In genomic region chr1:35452086-35452485, GRCh38 we compare ENCODE assay signal across 11 cellular contexts.
DNase-seq lines count a peak whose midpoint lies in the region; ATAC-seq and TF ChIP-seq lines count a peak whose summit lies in the region.
"Had no signal": no experiment of that assay in that cellular context is flagged by ENCODE, and none has a peak within 500 bp of the region (broad histone marks: within the 10 kb centered on the region; RNA-seq: fewer than 3 reads in every experiment).

No MANE protein-coding gene starts in this region.

- no peaks in the 10 kb centered on the region for H3K4me1 Mint-ChIP-seq in WTC11

- H3K4me1 ChIP-seq in heart right ventricle (peaks cover 3 to 82% (median 40%) of the 10 kb centered on the region in 9 donors), suprapubic skin (peaks cover 46% of the 10 kb centered on the region)

- no peak overlapping the region for H3K4me3 Mint-ChIP-seq in WTC11
- H3K4me3 Mint-ChIP-seq: activated naive CD8-positive, alpha-beta T cell treated with anti-CD3 and anti-CD28 coated beads, Interleukin-2, amount 10 ng/mL, durations not matched to agents 7 days and 5 days; CD4-positive, CD25-positive, alpha-beta regulatory T cell had no signal

- TF ChIP-seq POLR2A in suprapubic skin (IDR thresholded peaks at IDR 0.05), result no peak

- peak; percentile 38; the same call in 1 of the 2 replicates for ATAC-seq in WTC11
- ATAC-seq in heart right ventricle, result peak; percentile 65 to 82 (median 74)
- no peak for ATAC-seq in HG02973 (IDR thresholded peaks at IDR 0.05; ENCODE audit: unreplicated experiment)
- no peak for ATAC-seq in HG03108 (IDR thresholded peaks at IDR 0.05; ENCODE audit: unreplicated experiment)
- ATAC-seq in HG03378 (IDR thresholded peaks at IDR 0.05; ENCODE audit: unreplicated experiment), result no peak

- intact Hi-C loops in heart right ventricle (cut with DNase I), result loop anchor here in 9 of 10 donors (2.0 to 10.0 kb wide), 11 partner anchors 85 to 325 kb away; partner anchors contain the start of gene C1orf216 (in 3 of the 9)

- no peak for TF ChIP-seq EP300 in suprapubic skin (IDR thresholded peaks at IDR 0.05)

- CTCF ChIA-PET in WTC11 (lab: Charles Lee), result interaction anchor here (0.5 to 5.5 kb wide), 15 partner anchors 10 to 293 kb away, joined by 3 to 86 read pairs (median 4); no protein-coding TSS in a partner anchor

- H3K27ac ChIP-seq in heart right ventricle (peak overlapping the region in 8 of 10 donors; percentile 22 to 76 (median 50)), suprapubic skin (peak overlapping the region; percentile 36)

- no peaks in the 10 kb centered on the region for H3K9me3 ChIP-seq in heart right ventricle
- no peaks in the 10 kb centered on the region for H3K9me3 ChIP-seq in suprapubic skin

- H3K36me3 Mint-ChIP-seq in WTC11, result peaks cover 57% of the 10 kb centered on the region

- H3K36me3 ChIP-seq in heart right ventricle, result peaks cover 0 to 90% (median 43%) of the 10 kb centered on the region in 9 donors
- H3K36me3 ChIP-seq in suprapubic skin, result peaks cover 40% of the 10 kb centered on the region

- WGBS in heart right ventricle, 2 donors, result 13 to 18% methylated on average over 1 of the region's 1 CpG
- WGBS in suprapubic skin, result 17% methylated on average over 1 of the region's 1 CpG

- H3K27me3 Mint-ChIP-seq in WTC11 (ENCODE audit: low read depth), result no peaks in the 10 kb centered on the region
- H3K27me3 Mint-ChIP-seq: activated naive CD8-positive, alpha-beta T cell treated with anti-CD3 and anti-CD28 coated beads, Interleukin-2, amount 10 ng/mL, durations not matched to agents 7 days and 5 days; CD4-positive, CD25-positive, alpha-beta regulatory T cell had no signal

- POLR2A ChIA-PET in WTC11 (lab: Charles Lee), result interaction anchor here (1.5 kb wide), 1 partner anchor 318 kb away, joined by 3 read pairs; the partner anchor contains the start of gene CLSPN

- TF ChIP-seq CTCF in WTC11 (IDR thresholded peaks at IDR 0.05) (no peak), heart right ventricle (IDR thresholded peaks at IDR 0.05) (peak in 5 of 9 donors; percentile 10 to 29 (median 26)), suprapubic skin (IDR thresholded peaks at IDR 0.05) (no peak)

- H3K9me3 Mint-ChIP-seq in WTC11, result no peaks in the 10 kb centered on the region
- H3K9me3 Mint-ChIP-seq: activated naive CD8-positive, alpha-beta T cell treated with anti-CD3 and anti-CD28 coated beads, Interleukin-2, amount 10 ng/mL, durations not matched to agents 7 days and 5 days; CD4-positive, CD25-positive, alpha-beta regulatory T cell had no signal

- no peak overlapping the region for H3K27ac Mint-ChIP-seq in WTC11
- H3K27ac Mint-ChIP-seq: activated naive CD8-positive, alpha-beta T cell treated with anti-CD3 and anti-CD28 coated beads, Interleukin-2, amount 10 ng/mL, durations not matched to agents 7 days and 5 days had no signal

- H3K4me3 ChIP-seq in heart right ventricle (no peak overlapping the region), suprapubic skin (no peak overlapping the region)

- peak; percentile 74 for DNase-seq in SIG-M5 treated with dmso at 0.1 percent for 504 hours (lab: John Stamatoyannopoulos, UW; ENCODE audit: unreplicated experiment)
- DNase-seq in SIG-M5 (lab: John Stamatoyannopoulos, UW), result no peak
- no peak for DNase-seq in WTC11 (ENCODE audit: low spot score)
- DNase-seq in heart right ventricle, result peak; percentile 49 to 52
- peak in 1 of 2 donors; percentile 79 for DNase-seq in suprapubic skin (ENCODE audit: low spot score in 2 of 2)
- DNase-seq: activated naive CD8-positive, alpha-beta T cell treated with anti-CD3 and anti-CD28 coated beads, Interleukin-2, amount 10 ng/mL, durations not matched to agents 7 days and 5 days; CD4-positive, CD25-positive, alpha-beta regulatory T cell; stimulated activated CD4-positive, alpha-beta T cell treated with anti-CD3 and anti-CD28 coated beads, Interleukin-4, amount 100 ng/mL, for 4 hours had no signal

- H3K27me3 ChIP-seq in heart right ventricle (no peaks in the 10 kb centered on the region), suprapubic skin (no peaks in the 10 kb centered on the region)

TF ChIP-seq in WTC11, 78 proteins besides CTCF, POLR2A, EP300 and RAD21 (continues in another document):
- TF ChIP-seq RELA (CRISPR knock-in tag; IDR thresholded peaks at IDR 0.05; ENCODE audit: borderline replicate concordance), result no peak
- no peak for TF ChIP-seq ARID4B (CRISPR knock-in tag; IDR thresholded peaks at IDR 0.05; ENCODE audit: borderline replicate concordance)
- TF ChIP-seq, protein P1, sequence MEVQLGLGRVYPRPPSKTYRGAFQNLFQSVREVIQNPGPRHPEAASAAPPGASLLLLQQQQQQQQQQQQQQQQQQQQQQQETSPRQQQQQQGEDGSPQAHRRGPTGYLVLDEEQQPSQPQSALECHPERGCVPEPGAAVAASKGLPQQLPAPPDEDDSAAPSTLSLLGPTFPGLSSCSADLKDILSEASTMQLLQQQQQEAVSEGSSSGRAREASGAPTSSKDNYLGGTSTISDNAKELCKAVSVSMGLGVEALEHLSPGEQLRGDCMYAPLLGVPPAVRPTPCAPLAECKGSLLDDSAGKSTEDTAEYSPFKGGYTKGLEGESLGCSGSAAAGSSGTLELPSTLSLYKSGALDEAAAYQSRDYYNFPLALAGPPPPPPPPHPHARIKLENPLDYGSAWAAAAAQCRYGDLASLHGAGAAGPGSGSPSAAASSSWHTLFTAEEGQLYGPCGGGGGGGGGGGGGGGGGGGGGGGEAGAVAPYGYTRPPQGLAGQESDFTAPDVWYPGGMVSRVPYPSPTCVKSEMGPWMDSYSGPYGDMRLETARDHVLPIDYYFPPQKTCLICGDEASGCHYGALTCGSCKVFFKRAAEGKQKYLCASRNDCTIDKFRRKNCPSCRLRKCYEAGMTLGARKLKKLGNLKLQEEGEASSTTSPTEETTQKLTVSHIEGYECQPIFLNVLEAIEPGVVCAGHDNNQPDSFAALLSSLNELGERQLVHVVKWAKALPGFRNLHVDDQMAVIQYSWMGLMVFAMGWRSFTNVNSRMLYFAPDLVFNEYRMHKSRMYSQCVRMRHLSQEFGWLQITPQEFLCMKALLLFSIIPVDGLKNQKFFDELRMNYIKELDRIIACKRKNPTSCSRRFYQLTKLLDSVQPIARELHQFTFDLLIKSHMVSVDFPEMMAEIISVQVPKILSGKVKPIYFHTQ (CRISPR knock-in tag; IDR thresholded peaks at IDR 0.05), result no peak
- TF ChIP-seq, protein P2, sequence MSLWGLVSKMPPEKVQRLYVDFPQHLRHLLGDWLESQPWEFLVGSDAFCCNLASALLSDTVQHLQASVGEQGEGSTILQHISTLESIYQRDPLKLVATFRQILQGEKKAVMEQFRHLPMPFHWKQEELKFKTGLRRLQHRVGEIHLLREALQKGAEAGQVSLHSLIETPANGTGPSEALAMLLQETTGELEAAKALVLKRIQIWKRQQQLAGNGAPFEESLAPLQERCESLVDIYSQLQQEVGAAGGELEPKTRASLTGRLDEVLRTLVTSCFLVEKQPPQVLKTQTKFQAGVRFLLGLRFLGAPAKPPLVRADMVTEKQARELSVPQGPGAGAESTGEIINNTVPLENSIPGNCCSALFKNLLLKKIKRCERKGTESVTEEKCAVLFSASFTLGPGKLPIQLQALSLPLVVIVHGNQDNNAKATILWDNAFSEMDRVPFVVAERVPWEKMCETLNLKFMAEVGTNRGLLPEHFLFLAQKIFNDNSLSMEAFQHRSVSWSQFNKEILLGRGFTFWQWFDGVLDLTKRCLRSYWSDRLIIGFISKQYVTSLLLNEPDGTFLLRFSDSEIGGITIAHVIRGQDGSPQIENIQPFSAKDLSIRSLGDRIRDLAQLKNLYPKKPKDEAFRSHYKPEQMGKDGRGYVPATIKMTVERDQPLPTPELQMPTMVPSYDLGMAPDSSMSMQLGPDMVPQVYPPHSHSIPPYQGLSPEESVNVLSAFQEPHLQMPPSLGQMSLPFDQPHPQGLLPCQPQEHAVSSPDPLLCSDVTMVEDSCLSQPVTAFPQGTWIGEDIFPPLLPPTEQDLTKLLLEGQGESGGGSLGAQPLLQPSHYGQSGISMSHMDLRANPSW (CRISPR knock-in tag; conservative IDR thresholded peaks at IDR 0.05; ENCODE audit: low read depth), result no peak
- no peak for TF ChIP-seq NFE2L1 (CRISPR knock-in tag; IDR thresholded peaks at IDR 0.05)
- no peak for TF ChIP-seq JAZF1 (CRISPR knock-in tag; IDR thresholded peaks at IDR 0.05)

Comparison
In these comparisons a context has a peak if more than half of its experiments do, and no peak if none do; other contexts are left out.
1. DNase-seq: peak in SIG-M5 treated with dmso at 0.1 percent for 504 hours (single experiment) and heart right ventricle (2 of 2); none in SIG-M5 (single experiment) and WTC11 (single experiment).
2. ATAC-seq: peak in WTC11 (single experiment) and heart right ventricle (8 of 8); none in HG02973 (single experiment), HG03108 (single experiment) and HG03378 (single experiment).
3. CTCF ChIP-seq: peak in heart right ventricle (5 of 9); none in WTC11 (single experiment) and suprapubic skin (0 of 2).